ENCODE assay signal across 8 cellular contexts in the genomic region with DNA sequence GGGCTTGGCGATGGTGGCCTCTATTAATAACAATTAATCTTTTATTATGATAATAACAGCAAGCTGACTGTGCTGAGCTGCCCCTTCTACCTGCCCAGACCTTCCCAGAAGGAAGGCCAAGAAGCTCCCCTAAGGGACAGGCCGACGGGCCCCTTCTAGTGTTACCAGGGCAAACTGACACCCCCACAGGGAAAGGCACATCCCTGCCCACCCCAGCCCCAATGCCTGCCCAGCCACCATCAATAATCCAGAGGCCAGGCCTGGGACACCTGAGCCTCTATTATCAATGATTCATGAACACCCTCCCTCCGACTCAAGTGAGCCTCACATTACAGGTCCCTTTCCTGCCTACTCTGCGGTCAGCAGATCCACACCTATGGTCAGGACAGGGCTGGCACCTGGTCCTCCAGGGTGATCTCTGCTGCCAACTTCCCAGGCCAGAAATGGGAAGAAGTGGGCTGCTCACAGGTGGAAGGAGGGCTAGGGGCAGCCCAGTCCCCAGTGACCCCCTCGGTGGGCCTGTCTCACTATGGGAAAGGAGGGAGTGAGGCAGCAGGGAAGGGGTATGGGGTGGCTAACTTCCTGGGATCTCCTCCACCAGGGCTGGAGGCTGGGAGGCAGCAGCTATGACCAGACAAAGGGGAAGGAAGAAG. TPM values are rescaled to one million over a fixed set of nuclear protein-coding genes. Genes with fewer than 3 reads are reported as not detected.
DNase-seq lines count a peak whose midpoint lies in the region.

No MANE protein-coding gene starts in this region.

- peak overlapping the region; percentile 93 for H3K4me3 ChIP-seq in HUES6 (ENCODE audit: low read depth, low read length)
- H3K4me3 ChIP-seq in muscle layer of duodenum (ENCODE audit: low read depth in 1 of 2, low read length in 2 of 2), result peak overlapping the region; percentile 23 to 92

- H3K9ac ChIP-seq in HUES6 (ENCODE audit: low read length), result peak overlapping the region; percentile 10

- H3K9me3 ChIP-seq in HUES6 (ENCODE audit: control insufficient read depth, insufficient read depth, low read depth, low read length) (no peaks in the 10 kb centered on the region), muscle layer of duodenum (ENCODE audit: control insufficient read depth in 1 of 2, low read length in 2 of 2) (no peaks in the 10 kb centered on the region)

- no peaks in the 10 kb centered on the region for H3K27me3 ChIP-seq in HUES6 (ENCODE audit: control insufficient read depth, insufficient read depth, low read length)
- no peaks in the 10 kb centered on the region for H3K27me3 ChIP-seq in muscle layer of duodenum (ENCODE audit: low read depth, low read length)

- H3K4me1 ChIP-seq in HUES6 (ENCODE audit: control insufficient read depth, insufficient read depth, low read length) (peaks cover 41% of the 10 kb centered on the region), muscle layer of duodenum (ENCODE audit: control insufficient read depth in 1 of 2, insufficient read depth in 2 of 2, low read length in 2 of 2) (peaks cover 17 to 44% of the 10 kb centered on the region in 2 donors)

- H3K27ac ChIP-seq in HUES6 (ENCODE audit: low read depth, low read length), result peak overlapping the region; percentile 20; the same call in 1 of the 2 replicates
- peak overlapping the region; percentile 83 for H3K27ac ChIP-seq in muscle layer of duodenum (ENCODE audit: low read length)

- H3K36me3 ChIP-seq in HUES6 (ENCODE audit: control insufficient read depth, insufficient read depth, low read length), result peaks cover 15% of the 10 kb centered on the region; the same call in 1 of the 2 replicates
- H3K36me3 ChIP-seq in muscle layer of duodenum (ENCODE audit: control insufficient read depth in 1 of 2, insufficient read depth in 2 of 2, low read length in 2 of 2), result peaks cover 4 to 26% of the 10 kb centered on the region in 2 donors

- peak; percentile 54 for DNase-seq in A172 (ENCODE audit: low spot score)
- peak; percentile 63 for DNase-seq in cerebellum (ENCODE audit: low spot score)
- DNase-seq in NCI-H2081 (lab: John Stamatoyannopoulos, UW), result no peak
- DNase-seq in NCI-H1417 treated with DMSO at 0.1 percent for 48 hours (lab: John Stamatoyannopoulos, UW), result no peak
- no peak for DNase-seq in HT-29 (ENCODE audit: low spot score)
- no peak for DNase-seq in central memory CD4-positive, alpha-beta T cell

RNA-seq across cellular contexts. Expression of a gene that starts 1.8 kb away (rescaled TPM):
- total RNA-seq in A172 (2014; rRNA removed; shearing (Covaris generic)), result 93.0 and 94.6 TPM in 2 replicates
- total RNA-seq in cerebellum, result 15.1 TPM
- total RNA-seq in HT-29 (2014; rRNA removed; shearing (Covaris generic)), result 80.5 and 85.4 TPM in 2 replicates

RNA-seq across cellular contexts. Expression of a gene that starts 8.4 kb away (rescaled TPM):
- 15.6 and 19.5 TPM in 2 replicates for total RNA-seq in A172 (2014; rRNA removed; shearing (Covaris generic))
- total RNA-seq in cerebellum, result 3.1 TPM
- total RNA-seq in HT-29 (2014; rRNA removed; shearing (Covaris generic)), result 4.0 and 4.2 TPM in 2 replicates

RNA-seq across cellular contexts. Expression of a gene that starts 11.7 kb away (rescaled TPM):
- not detected in 2 replicates for total RNA-seq in A172 (2014; rRNA removed; shearing (Covaris generic))
- 0.09 TPM for total RNA-seq in cerebellum
- not detected in 2 replicates for total RNA-seq in HT-29 (2014; rRNA removed; shearing (Covaris generic))

RNA-seq across cellular contexts. Expression of a gene that starts 39.2 kb away (rescaled TPM):
- total RNA-seq in A172 (2014; rRNA removed; shearing (Covaris generic)), result 60.1 and 66.9 TPM in 2 replicates
- total RNA-seq in cerebellum, result 34.6 TPM
- 31.5 and 34.4 TPM in 2 replicates for total RNA-seq in HT-29 (2014; rRNA removed; shearing (Covaris generic))

RNA-seq across cellular contexts. Expression of a gene that starts 41.3 kb away (rescaled TPM):
- 42.0 and 46.2 TPM in 2 replicates for total RNA-seq in A172 (2014; rRNA removed; shearing (Covaris generic))
- 117 TPM for total RNA-seq in cerebellum
- total RNA-seq in HT-29 (2014; rRNA removed; shearing (Covaris generic)), result 16.4 and 18.9 TPM in 2 replicates

Comparison
In these comparisons a context has a peak if more than half of its experiments do, and no peak if none do; other contexts are left out.
1. DNase-seq: peak in A172 (single experiment) and cerebellum (single experiment); none in NCI-H2081 (0 of 2), NCI-H1417 treated with DMSO at 0.1 percent for 48 hours (single experiment), HT-29 (single experiment) and central memory CD4-positive, alpha-beta T cell (single experiment).